In the genomic region with DNA sequence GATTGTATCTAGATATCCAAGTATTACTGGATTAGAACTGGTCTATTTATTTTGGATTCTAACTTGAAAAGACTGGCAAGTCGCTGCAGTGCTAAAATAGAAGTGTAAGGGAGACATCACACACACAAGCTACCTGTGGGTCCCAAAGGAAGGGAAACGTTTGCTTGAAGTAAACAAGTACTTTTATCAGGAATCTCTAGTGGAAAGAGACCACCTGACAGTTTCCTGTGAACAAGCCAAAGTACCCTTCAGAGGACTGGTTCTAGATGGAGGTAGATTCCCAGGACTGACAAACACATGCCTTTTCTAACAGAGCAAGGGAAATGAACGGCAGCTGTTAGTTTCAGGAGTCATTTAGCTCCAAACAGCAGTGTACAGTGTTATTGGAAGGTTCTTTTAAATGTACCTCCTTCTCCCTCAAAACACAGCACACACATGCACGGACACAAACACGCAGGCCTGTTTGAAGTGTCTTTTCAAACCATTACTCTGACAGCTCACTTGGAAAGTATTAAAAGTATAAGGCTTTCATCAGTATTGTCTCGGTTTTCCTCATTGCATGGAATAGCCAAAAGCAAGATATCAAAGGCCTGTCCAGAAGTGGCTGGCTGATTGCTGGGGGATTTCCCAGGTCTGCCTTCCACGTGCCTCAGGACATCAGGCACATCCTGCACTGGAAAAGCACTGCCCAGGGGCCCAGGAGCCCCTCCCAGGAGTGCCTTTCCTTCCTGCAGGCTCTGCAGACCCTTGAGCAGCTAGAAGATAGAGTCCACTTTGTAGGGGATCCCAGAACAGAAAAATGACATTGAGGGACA, we compare ENCODE assay signal across 15 cellular contexts.
DNase-seq lines count a peak whose midpoint lies in the region; FAIRE-seq and TF ChIP-seq lines count a peak whose summit lies in the region.
"Had no signal": no experiment of that assay in that cellular context is flagged by ENCODE, and none has a peak within 500 bp of the region (broad histone marks: within the 10 kb centered on the region; RNA-seq: fewer than 3 reads in every experiment).

No MANE protein-coding gene starts in this region.

- H3K9me3 ChIP-seq in SK-N-MC (ENCODE audit: low read depth, low read length): no peaks in the 10 kb centered on the region
- H3K9me3 ChIP-seq: gastroesophageal sphincter, suprapubic skin had no signal

- H3K36me3 ChIP-seq in SK-N-MC (ENCODE audit: insufficient read depth, low read length): 0 out of 2 replicates have a peak, but pooled peaks cover 5% of the 10 kb centered on the region
- H3K36me3 ChIP-seq: suprapubic skin had no signal

- DNase-seq in DMS153 treated with DMSO at 0.1 percent for 48 hours (lab: John Stamatoyannopoulos, UW; ENCODE audit: unreplicated experiment) (peak; percentile 27), H54 (ENCODE audit: insufficient read length, low spot score) (no peak), SK-N-MC (ENCODE audit: low read depth, low spot score) (no peak), left kidney (ENCODE audit: low read depth, low spot score) (peak; percentile 45), cortex of kidney (lab: John Stamatoyannopoulos, UW) (no peak), NCI-H226 (no peak), NOMO-1 treated with DMSO at 0.1 percent for 48 hours (lab: John Stamatoyannopoulos, UW; ENCODE audit: unreplicated experiment) (no peak)
- DNase-seq: activated CD4-positive, alpha-beta T cell treated with anti-CD3 and anti-CD28 coated beads for 4 hours; activated T-cell treated with anti-CD3 and anti-CD28 coated beads, Interleukin-2, amount 50 U/mL, for 48 hours; CD8-positive, alpha-beta memory T cell; naive B cell; SW 1271 had no signal

- peak overlapping the region; percentile 7 for H3K9ac ChIP-seq in SK-N-MC (ENCODE audit: insufficient read length)

- FAIRE-seq in H54 (lab: Jason Lieb, UNC): peak; percentile 27
- FAIRE-seq: keratinocyte had no signal

- H3K4me3 ChIP-seq in SK-N-MC: peak overlapping the region; percentile 29
- H3K4me3 ChIP-seq: gastroesophageal sphincter, suprapubic skin had no signal

- peak overlapping the region; percentile 32 for H3K27ac ChIP-seq in SK-N-MC
- H3K27ac ChIP-seq: gastroesophageal sphincter, suprapubic skin had no signal

- no peak for TF ChIP-seq POLR2A in H54 (IDR thresholded peaks at IDR 0.05; ENCODE audit: low read depth, low read length)

Comparison
In these comparisons a context has a peak if more than half of its experiments do, and no peak if none do; other contexts are left out.
1. DNase-seq: peak in DMS153 treated with DMSO at 0.1 percent for 48 hours (single experiment) and left kidney (single experiment); none in H54 (single experiment), SK-N-MC (single experiment), cortex of kidney (single experiment), NCI-H226 (single experiment) and NOMO-1 treated with DMSO at 0.1 percent for 48 hours (single experiment).